In genomic region chr12:54038260-54038759, GRCh38 we compare ENCODE assay signal across 1 cellular context.
TF ChIP-seq lines count a peak whose summit lies in the region.

No MANE protein-coding gene starts in this region.

TF ChIP-seq in endothelial cell of umbilical vein, 7 proteins besides CTCF, POLR2A, EP300 and RAD21:
- TF ChIP-seq JUN (IDR thresholded peaks at IDR 0.05; ENCODE audit: borderline replicate concordance, insufficient read depth, insufficient read length, low read depth), result no peak
- TF ChIP-seq POLR2AphosphoS5 (IDR thresholded peaks at IDR 0.05; ENCODE audit: insufficient read depth, low read depth, low read length), result no peak
- no peak for TF ChIP-seq MAX (IDR thresholded peaks at IDR 0.05; ENCODE audit: insufficient read depth, insufficient read length)
- TF ChIP-seq EZH2 (IDR thresholded peaks at IDR 0.05; ENCODE audit: borderline replicate concordance, low read depth, low read length, severe bottlenecking), result peak; percentile 27
- TF ChIP-seq MYC (IDR thresholded peaks at IDR 0.05; ENCODE audit: low read depth, low read length), result no peak
